In the genomic region with DNA sequence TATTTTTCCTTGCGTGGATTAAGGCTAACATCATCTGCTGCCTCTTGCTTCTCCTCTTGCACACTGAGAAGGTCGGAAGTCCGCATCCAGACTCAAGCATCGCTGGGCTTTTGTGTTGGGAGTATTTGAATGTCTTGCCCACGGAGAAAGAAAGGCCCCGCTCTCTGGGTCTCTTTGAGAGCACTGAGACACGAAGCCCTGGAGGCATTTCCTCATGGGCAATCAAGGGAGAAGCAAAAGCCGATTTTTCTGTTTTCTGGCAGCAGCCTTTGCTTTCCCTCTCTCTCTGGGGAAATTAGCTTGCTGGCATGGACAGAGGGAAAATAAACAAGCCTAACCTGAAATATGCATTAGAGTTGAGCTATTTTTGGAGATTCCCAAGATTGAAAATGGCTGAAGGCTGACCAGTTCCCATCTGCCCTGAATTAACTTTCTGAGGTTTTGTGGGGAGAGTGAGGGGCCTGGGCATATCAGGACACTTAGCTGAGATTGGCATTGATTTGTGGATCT, we compare ENCODE assay signal across 14 cellular contexts.
"Had no signal": no experiment of that assay in that cellular context is flagged by ENCODE, and none has a peak within 500 bp of the region (broad histone marks: within the 10 kb centered on the region; RNA-seq: fewer than 3 reads in every experiment).

No MANE protein-coding gene starts in this region.

- H3K4me1 ChIP-seq: heart left ventricle, parathyroid adenoma had no signal

- H3K4me3 ChIP-seq: cardiac muscle cell, heart left ventricle had no signal

- H3K36me3 ChIP-seq: cardiac muscle cell, heart left ventricle had no signal

- H3K27me3 ChIP-seq: cardiac muscle cell had no signal

- H3K27ac ChIP-seq: cardiac muscle cell, parathyroid adenoma had no signal

- DNase-seq: activated CD4-positive, alpha-beta T cell treated with anti-CD3 and anti-CD28 coated beads, Interleukin-2, amount 50 U/mL, for 4 hours; activated CD4-positive, CD25-positive, alpha-beta regulatory T cell treated with anti-CD3 and anti-CD28 coated beads, Interleukin-2, amount 50 U/mL, for 72 hours; activated naive CD4-positive, alpha-beta T cell; activated naive CD8-positive, alpha-beta T cell treated with anti-CD3 and anti-CD28 coated beads, Interleukin-2, amount 10 ng/mL, durations not matched to agents 7 days and 5 days; activated T-cell treated with anti-CD3 and anti-CD28 coated beads for 4 hours; foreskin melanocyte; heart left ventricle; left colon; midbrain; retina; T-helper 1 cell; T1000 had no signal
